In the genomic region with DNA sequence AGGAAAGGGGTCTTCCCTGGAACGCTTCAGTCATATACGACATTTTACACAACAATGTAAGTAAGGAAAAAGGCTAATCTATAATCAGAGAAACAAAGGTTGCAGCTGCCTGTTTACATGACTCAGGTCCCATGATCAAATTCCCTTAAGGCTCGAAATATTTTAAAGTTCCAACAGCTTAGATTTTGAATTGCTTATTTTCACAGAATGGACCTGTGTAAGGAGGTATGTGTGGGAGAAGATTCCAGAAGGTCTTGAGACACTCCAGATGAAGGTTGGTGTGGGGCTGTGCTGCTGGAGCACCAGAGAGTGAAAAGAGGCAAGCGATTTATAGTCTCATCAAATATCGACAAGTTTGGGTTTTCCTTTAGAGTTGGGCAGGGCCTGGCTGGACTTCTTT, we compare ENCODE assay signal across 1 cellular context.
TF ChIP-seq lines count a peak whose summit lies in the region.

No MANE protein-coding gene starts in this region.

TF ChIP-seq in GM23338, 12 proteins besides CTCF, POLR2A, EP300 and RAD21 (continued from another document):
- TF ChIP-seq, protein P1, sequence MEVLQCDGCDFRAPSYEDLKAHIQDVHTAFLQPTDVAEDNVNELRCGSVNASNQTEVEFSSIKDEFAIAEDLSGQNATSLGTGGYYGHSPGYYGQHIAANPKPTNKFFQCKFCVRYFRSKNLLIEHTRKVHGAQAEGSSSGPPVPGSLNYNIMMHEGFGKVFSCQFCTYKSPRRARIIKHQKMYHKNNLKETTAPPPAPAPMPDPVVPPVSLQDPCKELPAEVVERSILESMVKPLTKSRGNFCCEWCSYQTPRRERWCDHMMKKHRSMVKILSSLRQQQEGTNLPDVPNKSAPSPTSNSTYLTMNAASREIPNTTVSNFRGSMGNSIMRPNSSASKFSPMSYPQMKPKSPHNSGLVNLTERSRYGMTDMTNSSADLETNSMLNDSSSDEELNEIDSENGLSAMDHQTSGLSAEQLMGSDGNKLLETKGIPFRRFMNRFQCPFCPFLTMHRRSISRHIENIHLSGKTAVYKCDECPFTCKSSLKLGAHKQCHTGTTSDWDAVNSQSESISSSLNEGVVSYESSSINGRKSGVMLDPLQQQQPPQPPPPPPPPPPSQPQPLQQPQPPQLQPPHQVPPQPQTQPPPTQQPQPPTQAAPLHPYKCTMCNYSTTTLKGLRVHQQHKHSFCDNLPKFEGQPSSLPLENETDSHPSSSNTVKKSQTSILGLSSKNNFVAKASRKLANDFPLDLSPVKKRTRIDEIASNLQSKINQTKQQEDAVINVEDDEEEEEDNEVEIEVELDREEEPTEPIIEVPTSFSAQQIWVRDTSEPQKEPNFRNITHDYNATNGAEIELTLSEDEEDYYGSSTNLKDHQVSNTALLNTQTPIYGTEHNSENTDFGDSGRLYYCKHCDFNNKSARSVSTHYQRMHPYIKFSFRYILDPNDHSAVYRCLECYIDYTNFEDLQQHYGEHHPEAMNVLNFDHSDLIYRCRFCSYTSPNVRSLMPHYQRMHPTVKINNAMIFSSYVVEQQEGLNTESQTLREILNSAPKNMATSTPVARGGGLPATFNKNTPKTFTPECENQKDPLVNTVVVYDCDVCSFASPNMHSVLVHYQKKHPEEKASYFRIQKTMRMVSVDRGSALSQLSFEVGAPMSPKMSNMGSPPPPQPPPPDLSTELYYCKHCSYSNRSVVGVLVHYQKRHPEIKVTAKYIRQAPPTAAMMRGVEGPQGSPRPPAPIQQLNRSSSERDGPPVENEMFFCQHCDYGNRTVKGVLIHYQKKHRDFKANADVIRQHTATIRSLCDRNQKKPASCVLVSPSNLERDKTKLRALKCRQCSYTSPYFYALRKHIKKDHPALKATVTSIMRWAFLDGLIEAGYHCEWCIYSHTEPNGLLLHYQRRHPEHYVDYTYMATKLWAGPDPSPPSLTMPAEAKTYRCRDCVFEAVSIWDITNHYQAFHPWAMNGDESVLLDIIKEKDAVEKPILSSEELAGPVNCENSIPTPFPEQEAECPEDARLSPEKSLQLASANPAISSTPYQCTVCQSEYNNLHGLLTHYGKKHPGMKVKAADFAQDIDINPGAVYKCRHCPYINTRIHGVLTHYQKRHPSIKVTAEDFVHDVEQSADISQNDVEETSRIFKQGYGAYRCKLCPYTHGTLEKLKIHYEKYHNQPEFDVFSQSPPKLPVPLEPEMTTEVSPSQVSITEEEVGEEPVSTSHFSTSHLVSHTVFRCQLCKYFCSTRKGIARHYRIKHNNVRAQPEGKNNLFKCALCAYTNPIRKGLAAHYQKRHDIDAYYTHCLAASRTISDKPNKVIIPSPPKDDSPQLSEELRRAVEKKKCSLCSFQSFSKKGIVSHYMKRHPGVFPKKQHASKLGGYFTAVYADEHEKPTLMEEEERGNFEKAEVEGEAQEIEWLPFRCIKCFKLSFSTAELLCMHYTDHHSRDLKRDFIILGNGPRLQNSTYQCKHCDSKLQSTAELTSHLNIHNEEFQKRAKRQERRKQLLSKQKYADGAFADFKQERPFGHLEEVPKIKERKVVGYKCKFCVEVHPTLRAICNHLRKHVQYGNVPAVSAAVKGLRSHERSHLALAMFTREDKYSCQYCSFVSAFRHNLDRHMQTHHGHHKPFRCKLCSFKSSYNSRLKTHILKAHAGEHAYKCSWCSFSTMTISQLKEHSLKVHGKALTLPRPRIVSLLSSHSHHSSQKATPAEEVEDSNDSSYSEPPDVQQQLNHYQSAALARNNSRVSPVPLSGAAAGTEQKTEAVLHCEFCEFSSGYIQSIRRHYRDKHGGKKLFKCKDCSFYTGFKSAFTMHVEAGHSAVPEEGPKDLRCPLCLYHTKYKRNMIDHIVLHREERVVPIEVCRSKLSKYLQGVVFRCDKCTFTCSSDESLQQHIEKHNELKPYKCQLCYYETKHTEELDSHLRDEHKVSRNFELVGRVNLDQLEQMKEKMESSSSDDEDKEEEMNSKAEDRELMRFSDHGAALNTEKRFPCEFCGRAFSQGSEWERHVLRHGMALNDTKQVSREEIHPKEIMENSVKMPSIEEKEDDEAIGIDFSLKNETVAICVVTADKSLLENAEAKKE (CRISPR knock-in tag; IDR thresholded peaks at IDR 0.05): no peak
- no peak for TF ChIP-seq CREB1 (CRISPR knock-in tag; IDR thresholded peaks at IDR 0.05; ENCODE audit: low read depth)
